Comparison of ENCODE assay signal across 11 cellular contexts in genomic region chr7:92276486-92276885, GRCh38. TPM values are rescaled to one million over a fixed set of nuclear protein-coding genes. Genes with fewer than 3 reads are reported as not detected.
DNase-seq lines count a peak whose midpoint lies in the region; ATAC-seq and TF ChIP-seq lines count a peak whose summit lies in the region.
"Had no signal": no experiment of that assay in that cellular context is flagged by ENCODE, and none has a peak within 500 bp of the region (broad histone marks: within the 10 kb centered on the region; RNA-seq: fewer than 3 reads in every experiment).

No MANE protein-coding gene starts in this region.

- H3K36me3 Mint-ChIP-seq in activated CD4-positive, alpha-beta T cell treated with anti-CD3 and anti-CD28 coated beads, Interleukin-2, amount 10 ng/mL, durations not matched to agents 24 days and 14 days (ENCODE audit: low read depth): peaks cover 33% of the 10 kb centered on the region
- H3K36me3 Mint-ChIP-seq in stimulated activated memory B cell treated with anti-CD40 and anti-IgM and Interleukin-4, amounts not matched to agents 10 μg/mL and 1 μg/mL and 100 μg/mL, for 72 hours: peaks cover 28% of the 10 kb centered on the region
- H3K36me3 Mint-ChIP-seq in naive thymus-derived CD8-positive, alpha-beta T cell: peaks cover 15 to 23% (median 21%) of the 10 kb centered on the region in 3 donors

- CTCF ChIA-PET in HEK293T (lab: Yijun Ruan, JAX): no interaction called here

- intact Hi-C loops in activated CD4-positive, alpha-beta T cell treated with anti-CD3 and anti-CD28 coated beads, Interleukin-2, amount 10 ng/mL, durations not matched to agents 24 days and 14 days (cut with micrococcal nuclease): no loop called here
- intact Hi-C loops in lower leg skin (cut with DNase I; ENCODE audit: low total_unique reads): no loop called here

- H3K4me1 Mint-ChIP-seq in activated CD4-positive, alpha-beta T cell treated with anti-CD3 and anti-CD28 coated beads, Interleukin-2, amount 10 ng/mL, durations not matched to agents 24 days and 14 days: peaks cover 15% of the 10 kb centered on the region
- H3K4me1 Mint-ChIP-seq in stimulated activated memory B cell treated with anti-CD40 and anti-IgM and Interleukin-4, amounts not matched to agents 10 μg/mL and 1 μg/mL and 100 μg/mL, for 72 hours: peaks cover 33% of the 10 kb centered on the region
- peaks cover 7 to 19% (median 14%) of the 10 kb centered on the region in 4 donors for H3K4me1 Mint-ChIP-seq in naive thymus-derived CD8-positive, alpha-beta T cell

- WGBS in lower leg skin, 2 donors: 81 to 86% methylated on average over 2 of the region's 2 CpGs

- POLR2A ChIA-PET in HEK293T (lab: Yijun Ruan, JAX): no interaction called here
- POLR2A ChIA-PET in naive thymus-derived CD8-positive, alpha-beta T cell (lab: Charles Lee): no interaction called here

- H3K27me3 Mint-ChIP-seq in activated CD4-positive, alpha-beta T cell treated with anti-CD3 and anti-CD28 coated beads, Interleukin-2, amount 10 ng/mL, durations not matched to agents 24 days and 14 days: no peaks in the 10 kb centered on the region
- H3K27me3 Mint-ChIP-seq in stimulated activated memory B cell treated with anti-CD40 and anti-IgM and Interleukin-4, amounts not matched to agents 10 μg/mL and 1 μg/mL and 100 μg/mL, for 72 hours: no peaks in the 10 kb centered on the region
- H3K27me3 Mint-ChIP-seq in naive thymus-derived CD8-positive, alpha-beta T cell: no peaks in the 10 kb centered on the region

- ATAC-seq in HG02588 (IDR thresholded peaks at IDR 0.05; ENCODE audit: unreplicated experiment): peak; percentile 87
- ATAC-seq in HG03520 (IDR thresholded peaks at IDR 0.05; ENCODE audit: unreplicated experiment): peak; percentile 82
- ATAC-seq in stimulated activated memory B cell treated with anti-CD40 and anti-IgM and Interleukin-4, amounts not matched to agents 10 μg/mL and 1 μg/mL and 100 μg/mL, for 72 hours: peak; percentile 68
- no peak for ATAC-seq in naive thymus-derived CD8-positive, alpha-beta T cell

- no peak for TF ChIP-seq CTCF in lower leg skin (IDR thresholded peaks at IDR 0.05)

- no peak overlapping the region for H3K4me3 Mint-ChIP-seq in activated CD4-positive, alpha-beta T cell treated with anti-CD3 and anti-CD28 coated beads, Interleukin-2, amount 10 ng/mL, durations not matched to agents 24 days and 14 days
- peak overlapping the region; percentile 11 for H3K4me3 Mint-ChIP-seq in stimulated activated memory B cell treated with anti-CD40 and anti-IgM and Interleukin-4, amounts not matched to agents 10 μg/mL and 1 μg/mL and 100 μg/mL, for 72 hours
- no peak overlapping the region for H3K4me3 Mint-ChIP-seq in naive thymus-derived CD8-positive, alpha-beta T cell

- H3K9me3 Mint-ChIP-seq in activated CD4-positive, alpha-beta T cell treated with anti-CD3 and anti-CD28 coated beads, Interleukin-2, amount 10 ng/mL, durations not matched to agents 24 days and 14 days: peaks cover 7% of the 10 kb centered on the region
- peaks cover 11% of the 10 kb centered on the region for H3K9me3 Mint-ChIP-seq in stimulated activated memory B cell treated with anti-CD40 and anti-IgM and Interleukin-4, amounts not matched to agents 10 μg/mL and 1 μg/mL and 100 μg/mL, for 72 hours
- H3K9me3 Mint-ChIP-seq in naive thymus-derived CD8-positive, alpha-beta T cell: peaks cover 0 to 16% (median 10%) of the 10 kb centered on the region in 9 donors

- DNase-seq in activated CD4-positive, alpha-beta T cell treated with anti-CD3 and anti-CD28 coated beads, Interleukin-2, amount 10 ng/mL, durations not matched to agents 24 days and 14 days: no peak
- no peak for DNase-seq in activated CD4-positive, alpha-beta T cell treated with anti-CD3 and anti-CD28 coated beads for 4 hours
- DNase-seq in HEK293T (ENCODE audit: extremely low spot score) (no peak), lower leg skin (ENCODE audit: low spot score in 2 of 2) (no peak)
- DNase-seq in naive thymus-derived CD8-positive, alpha-beta T cell: no peak
- DNase-seq: anterior cingulate cortex, kidney had no signal

- H3K27ac Mint-ChIP-seq in activated CD4-positive, alpha-beta T cell treated with anti-CD3 and anti-CD28 coated beads, Interleukin-2, amount 10 ng/mL, durations not matched to agents 24 days and 14 days: peak overlapping the region; percentile 12
- H3K27ac Mint-ChIP-seq in stimulated activated memory B cell treated with anti-CD40 and anti-IgM and Interleukin-4, amounts not matched to agents 10 μg/mL and 1 μg/mL and 100 μg/mL, for 72 hours: peak overlapping the region; percentile 51
- H3K27ac Mint-ChIP-seq in naive thymus-derived CD8-positive, alpha-beta T cell: no peak overlapping the region

- no peak for TF ChIP-seq POLR2A in lower leg skin (IDR thresholded peaks at IDR 0.05)

- no peak overlapping the region for H3K4me3 ChIP-seq in lower leg skin (ENCODE audit: low read depth, poor library complexity, severe bottlenecking)
- H3K4me3 ChIP-seq: prostate gland had no signal

TF ChIP-seq in HEK293T, 16 proteins besides CTCF, POLR2A, EP300 and RAD21:
- TF ChIP-seq FOXK2 (IDR thresholded peaks at IDR 0.05): no peak
- TF ChIP-seq ARNT (IDR thresholded peaks at IDR 0.05): no peak
- no peak for TF ChIP-seq L3MBTL2 (conservative IDR thresholded peaks at IDR 0.05)

RNA-seq across cellular contexts. Expression of gene ANKIB1, which starts 30.7 kb away (rescaled TPM):
- total RNA-seq in activated CD4-positive, alpha-beta T cell treated with anti-CD3 and anti-CD28 coated beads, Interleukin-2, amount 10 ng/mL, durations not matched to agents 24 days and 14 days: 54.3 and 55.7 TPM in 2 replicates
- 10 to 100 TPM; 26.9 to 57.7 (median 34.5) TPM for total RNA-seq in lower leg skin
- total RNA-seq in naive thymus-derived CD8-positive, alpha-beta T cell: 10 to 100 TPM; 75.8 to 91.0 TPM
- polyA plus RNA-seq in naive thymus-derived CD8-positive, alpha-beta T cell: 10 to 100 TPM in 1 of 3 donors, 1 to 10 TPM in 2; 5.1 to 12.7 (median 9.8) TPM

RNA-seq across cellular contexts. Expression of gene KRIT1, which starts 30.8 kb away (rescaled TPM):
- total RNA-seq in activated CD4-positive, alpha-beta T cell treated with anti-CD3 and anti-CD28 coated beads, Interleukin-2, amount 10 ng/mL, durations not matched to agents 24 days and 14 days: 47.3 and 49.2 TPM in 2 replicates
- total RNA-seq in lower leg skin: 10 to 100 TPM; 39.1 to 69.6 (median 59.2) TPM
- total RNA-seq in naive thymus-derived CD8-positive, alpha-beta T cell: 10 to 100 TPM; 67.3 to 67.8 TPM
- polyA plus RNA-seq in naive thymus-derived CD8-positive, alpha-beta T cell: 10 to 100 TPM; 11.2 to 20.1 (median 17.6) TPM

Comparison
In these comparisons a context has a peak if more than half of its experiments do, and no peak if none do; other contexts are left out.
1. H3K27ac Mint-ChIP-seq: peak in activated CD4-positive, alpha-beta T cell treated with anti-CD3 and anti-CD28 coated beads, Interleukin-2, amount 10 ng/mL, durations not matched to agents 24 days and 14 days (single experiment) and stimulated activated memory B cell treated with anti-CD40 and anti-IgM and Interleukin-4, amounts not matched to agents 10 μg/mL and 1 μg/mL and 100 μg/mL, for 72 hours (single experiment); none in naive thymus-derived CD8-positive, alpha-beta T cell (0 of 10).
2. ATAC-seq: peak in HG02588 (single experiment), HG03520 (single experiment) and stimulated activated memory B cell treated with anti-CD40 and anti-IgM and Interleukin-4, amounts not matched to agents 10 μg/mL and 1 μg/mL and 100 μg/mL, for 72 hours (single experiment); none in naive thymus-derived CD8-positive, alpha-beta T cell (0 of 2).